8 cellular contexts compared by ENCODE assay signal in genomic region chr22:38923463-38924196, GRCh38. TPM values are rescaled to one million over a fixed set of nuclear protein-coding genes. Genes with fewer than 3 reads are reported as not detected.
A peak's percentile ranks its signal among the peaks of the same experiment; 100 is the strongest.
DNase-seq lines count a peak whose midpoint lies in the region; ATAC-seq and TF ChIP-seq lines count a peak whose summit lies in the region.

No MANE protein-coding gene starts in this region.

- no peaks in the 10 kb centered on the region for H3K27me3 Mint-ChIP-seq in Calu3 (ENCODE audit: unreplicated experiment)

- H3K4me1 ChIP-seq in body of pancreas (peaks cover 71% of the 10 kb centered on the region), trophoblast cell (ENCODE audit: control insufficient read depth in 1 of 2, insufficient read depth in 2 of 2, low read length in 2 of 2) (no peaks in the 10 kb centered on the region)

- H3K4me3 ChIP-seq in body of pancreas (no peak overlapping the region), trophoblast cell (ENCODE audit: low read depth, low read length) (no peak overlapping the region)

- DNase-seq in Calu3 (peak; percentile 87), NCI-H1930 (lab: John Stamatoyannopoulos, UW) (peak; percentile 82 to 83), body of pancreas (peak; percentile 78 to 86 (median 83)), inferior parietal cortex (ENCODE audit: extremely low spot score) (peak; percentile 82), smooth muscle cell of the brain vasculature (ENCODE audit: low read depth, low spot score) (peak; percentile 20), trophoblast cell (no peak), erythroblast (lab: John Stamatoyannopoulos, UW) (no peak)

- no peak overlapping the region for H3K4me2 ChIP-seq in trophoblast cell (ENCODE audit: low read length)

- BruUV-seq in Calu3 (replicated peaks; lab: Mats Ljungman, UMichigan) = no TSS peak

- H3K18ac ChIP-seq in trophoblast cell (ENCODE audit: low read length) = no peak overlapping the region

- H3K9ac ChIP-seq in trophoblast cell (ENCODE audit: low read length) = no peak overlapping the region

- H3K27ac ChIP-seq in body of pancreas (peak overlapping the region; percentile 74 to 94 (median 87)), trophoblast cell (ENCODE audit: low read depth, low read length) (no peak overlapping the region)

- H3K27me3 ChIP-seq in body of pancreas (no peaks in the 10 kb centered on the region), trophoblast cell (ENCODE audit: insufficient read depth, low read length) (no peaks in the 10 kb centered on the region)

- H3K9me3 Mint-ChIP-seq in Calu3 (ENCODE audit: low read depth, unreplicated experiment) = no peaks in the 10 kb centered on the region

- no peaks in the 10 kb centered on the region for H3K9me3 ChIP-seq in body of pancreas
- H3K9me3 ChIP-seq in trophoblast cell (ENCODE audit: insufficient read depth, low read depth, low read length) = peaks cover 2% of the 10 kb centered on the region

- no peaks in the 10 kb centered on the region for H3K36me3 ChIP-seq in body of pancreas (replicated peaks in 1 of 2; ENCODE audit: insufficient read depth in 1 of 2, low read depth in 2 of 2)
- no peaks in the 10 kb centered on the region for H3K36me3 ChIP-seq in trophoblast cell (ENCODE audit: control insufficient read depth in 1 of 2, insufficient read depth in 2 of 2, low read length in 2 of 2)

- no peak overlapping the region for H2AK5ac ChIP-seq in trophoblast cell (ENCODE audit: low read length)

- H3K4me1 Mint-ChIP-seq in Calu3 (ENCODE audit: low read depth, unreplicated experiment) = peaks cover 41% of the 10 kb centered on the region

- no peak overlapping the region for H3K4ac ChIP-seq in trophoblast cell (ENCODE audit: low read depth, low read length)

- TF ChIP-seq CTCF in Calu3 (IDR thresholded peaks at IDR 0.05; ENCODE audit: unreplicated experiment) (no peak), body of pancreas (IDR thresholded peaks at IDR 0.05) (peak in 5 of 7 experiments; percentile 22 to 59 (median 57))

- peaks cover 24% of the 10 kb centered on the region for H3K36me3 Mint-ChIP-seq in Calu3 (ENCODE audit: insufficient read depth, unreplicated experiment)

- no peak overlapping the region for H2BK12ac ChIP-seq in trophoblast cell (ENCODE audit: low read length)

- no peak overlapping the region for H2BK5ac ChIP-seq in trophoblast cell (ENCODE audit: low read depth, low read length, poor library complexity)

- no peaks in the 10 kb centered on the region for H3K79me2 ChIP-seq in trophoblast cell (ENCODE audit: control insufficient read depth, insufficient read depth, low read length, poor library complexity)

- CTCF ChIA-PET in Calu3 (lab: Charles Lee) = interaction anchor here (0.7 to 1.7 kb wide), 12 partner anchors 9 to 198 kb away, joined by 3 to 21 read pairs (median 4); partner anchors contain the start of gene APOBEC3B

- no peak overlapping the region for H3K23ac ChIP-seq in trophoblast cell (ENCODE audit: low read length)

- H2BK120ac ChIP-seq in trophoblast cell (ENCODE audit: insufficient read depth, low read length, poor library complexity) = no peak overlapping the region

- H3K4me3 Mint-ChIP-seq in Calu3 (ENCODE audit: low read depth, unreplicated experiment) = peak overlapping the region; percentile 58

- H4K8ac ChIP-seq in trophoblast cell (ENCODE audit: low read depth, low read length) = no peak overlapping the region

- intact Hi-C loops in Calu3 (cut with micrococcal nuclease; ENCODE audit: unreplicated experiment) (loop anchor here (5.0 kb wide), 2 partner anchors 59 to 194 kb away; partner anchors contain the start of gene APOBEC3B), body of pancreas (cut with DNase I) (no loop called here)

- H2AFZ ChIP-seq in trophoblast cell (ENCODE audit: insufficient read depth, low read length, poor library complexity) = no peak overlapping the region

- no peaks in the 10 kb centered on the region for H3K79me1 ChIP-seq in trophoblast cell (ENCODE audit: low read length)

- no peak overlapping the region for H3K14ac ChIP-seq in trophoblast cell (ENCODE audit: low read length)

- TF ChIP-seq POLR2A in body of pancreas (IDR thresholded peaks at IDR 0.05) (peak in 2 of 3 donors; percentile 62 to 69), erythroblast (IDR thresholded peaks at IDR 0.05; ENCODE audit: low read length) (no peak)

- WGBS in body of pancreas, 2 donors = 11 to 12% methylated on average over 9 of the region's 9 CpGs
- WGBS in trophoblast cell (ENCODE audit: extremely low coverage, insufficient coverage, insufficient read length) = no CpG with 5 or more reads among the region's 9 CpGs

- peak overlapping the region; percentile 87 for H3K27ac Mint-ChIP-seq in Calu3 (ENCODE audit: unreplicated experiment)

- ATAC-seq in body of pancreas (peak; percentile 71), GM19463 (IDR thresholded peaks at IDR 0.05; ENCODE audit: unreplicated experiment) (no peak)

- H4K91ac ChIP-seq in trophoblast cell (ENCODE audit: low read depth, low read length) = no peak overlapping the region

- no peak overlapping the region for H4K12ac ChIP-seq in trophoblast cell (ENCODE audit: low read depth, low read length)

RNA-seq across cellular contexts. Expression of gene APOBEC3A, which starts 33.8 kb away (rescaled TPM):
- total RNA-seq in Calu3 (2022) (not detected in 2 replicates), body of pancreas (not detected)
- not detected in 2 replicates for polyA plus RNA-seq in trophoblast cell (2013)

RNA-seq across cellular contexts. Expression of gene CBX6, which starts 51.6 kb away (rescaled TPM):
- total RNA-seq in Calu3 (2022) (140 and 152 TPM in 2 replicates), body of pancreas (10 to 100 TPM; 32.7 to 45.2 TPM)
- polyA plus RNA-seq in trophoblast cell (2013) = 5.0 and 5.3 TPM in 2 replicates

RNA-seq across cellular contexts. Expression of gene APOBEC3B, which starts 58.5 kb away (rescaled TPM):
- total RNA-seq in Calu3 (2022) = 43.2 and 43.3 TPM in 2 replicates
- total RNA-seq in body of pancreas = 1 to 10 TPM in 1 of 2 donors, not detected in 1; 2.1 TPM
- polyA plus RNA-seq in trophoblast cell (2013) = 2.4 and 2.5 TPM in 2 replicates

Comparison
In these comparisons a context has a peak if more than half of its experiments do, and no peak if none do; other contexts are left out.
1. DNase-seq: peak in Calu3 (single experiment), NCI-H1930 (2 of 2), body of pancreas (4 of 4), inferior parietal cortex (single experiment) and smooth muscle cell of the brain vasculature (single experiment); none in trophoblast cell (0 of 2) and erythroblast (0 of 2).
2. RNA of gene APOBEC3B, which starts 58.5 kb away (total RNA-seq): 43.2 to 43.3 TPM in Calu3; 2.1 TPM in body of pancreas; every median in the first group is over 10 times any median in the second.